ENCODE assay signal across 13 cellular contexts in the genomic region with DNA sequence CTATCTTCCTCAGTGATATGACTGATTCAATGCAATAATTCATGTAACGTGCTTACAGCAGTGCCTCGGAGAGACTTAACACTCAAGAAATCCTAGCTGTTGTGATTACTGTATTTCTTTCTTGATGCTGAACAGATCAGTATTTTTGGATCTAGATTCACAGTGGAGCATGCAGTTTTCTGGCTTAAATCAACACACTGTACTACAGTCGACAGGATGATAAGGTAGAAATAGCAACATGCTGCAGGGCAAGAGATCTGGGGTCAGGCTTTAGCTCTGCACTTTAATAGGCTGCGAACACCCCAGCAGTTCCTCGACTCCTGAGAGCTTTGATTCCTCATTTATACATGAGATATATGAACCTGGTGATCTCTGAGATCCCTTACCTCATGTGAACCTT.
"Had no signal": no experiment of that assay in that cellular context is flagged by ENCODE, and none has a peak within 500 bp of the region (broad histone marks: within the 10 kb centered on the region; RNA-seq: fewer than 3 reads in every experiment).

No MANE protein-coding gene starts in this region.

- H3K4me3 ChIP-seq: pancreas, thoracic aorta, upper lobe of left lung had no signal

- H3K4me1 ChIP-seq: upper lobe of left lung had no signal

- H3K9me3 ChIP-seq: neutrophil, pancreas, thoracic aorta, upper lobe of left lung had no signal

- DNase-seq: activated CD4-positive, alpha-beta memory T cell treated with anti-CD3 and anti-CD28 coated beads for 36 hours; activated T-cell treated with anti-CD3 and anti-CD28 coated beads for 4 hours; effector memory CD8-positive, alpha-beta T cell; foreskin keratinocyte; glutamatergic neuron; mesendoderm; pancreas; stimulated activated naive CD8-positive, alpha-beta T cell treated with anti-CD3 and anti-CD28 coated beads, Interleukin-15, amount 100 ng/mL, for 72 hours; SW 1271; upper lobe of left lung had no signal

- H3K27me3 ChIP-seq: foreskin keratinocyte, neutrophil, pancreas, upper lobe of left lung had no signal

- H3K27ac ChIP-seq: foreskin keratinocyte, neutrophil, pancreas, thoracic aorta, upper lobe of left lung had no signal

- H3K36me3 ChIP-seq: neutrophil, pancreas, thoracic aorta, upper lobe of left lung had no signal

- ATAC-seq: effector memory CD8-positive, alpha-beta T cell; foreskin keratinocyte; natural killer cell treated with Interleukin-12 subunit alpha and Interleukin-12 subunit beta and Interleukin-15 and Interleukin-18, amount 100 ng/mL, for 72 hours; pancreas; stimulated activated naive CD8-positive, alpha-beta T cell treated with anti-CD3 and anti-CD28 coated beads, Interleukin-15, amount 100 ng/mL, for 72 hours had no signal
